9 cellular contexts compared by ENCODE assay signal in genomic region chr10:71735709-71736569, GRCh38. TPM values are rescaled to one million over a fixed set of nuclear protein-coding genes. Genes with fewer than 3 reads are reported as not detected.
DNase-seq lines count a peak whose midpoint lies in the region; ATAC-seq, FAIRE-seq and TF ChIP-seq lines count a peak whose summit lies in the region.
"Had no signal": no experiment of that assay in that cellular context is flagged by ENCODE, and none has a peak within 500 bp of the region (broad histone marks: within the 10 kb centered on the region; RNA-seq: fewer than 3 reads in every experiment).

No MANE protein-coding gene starts in this region.

- TF ChIP-seq RAD21 in K562 (CRISPR knock-in tag; conservative IDR thresholded peaks at IDR 0.05 in 1 of 2, IDR thresholded peaks at IDR 0.05 in 1 of 2) (no peak), SK-N-SH (IDR thresholded peaks at IDR 0.05; ENCODE audit: low read length) (no peak)

- H3K9me2 ChIP-seq in SK-N-SH = no peaks in the 10 kb centered on the region

- H3K36me3 ChIP-seq in K562 (ENCODE audit: control insufficient read depth, insufficient read depth, low read length) (no peaks in the 10 kb centered on the region), gastrocnemius medialis (no peaks in the 10 kb centered on the region), SK-N-SH (replicated peaks in 1 of 2; ENCODE audit: control insufficient read depth in 1 of 2, insufficient read depth in 2 of 2, low read length in 1 of 2) (no peaks in the 10 kb centered on the region)

- H3K9me3 ChIP-seq in T-helper 17 cell (ENCODE audit: control insufficient read depth, low read length, poor library complexity, severe bottlenecking) (no peaks in the 10 kb centered on the region), K562 (replicated peaks; ENCODE audit: control insufficient read depth, insufficient read depth, low read depth, low read length) (no peaks in the 10 kb centered on the region), gastrocnemius medialis (no peaks in the 10 kb centered on the region), SK-N-SH (no peaks in the 10 kb centered on the region)

- FAIRE-seq in K562 (lab: Jason Lieb, UNC) = no peak

- DNase-seq in GDM1 (lab: John Stamatoyannopoulos, UW) (peak; percentile 40), T-helper 17 cell (peak in 2 of 3 donors; percentile 30 to 33), K562 (ENCODE audit: extremely low read depth in 1 of 4, low spot score in 3 of 4) (no peak), gastrocnemius medialis (no peak), SK-N-SH (no peak), inferior parietal cortex (ENCODE audit: extremely low spot score) (no peak), NCI-H524 treated with DMSO at 0.1 percent for 48 hours (lab: John Stamatoyannopoulos, UW) (no peak)
- DNase-seq: DMS79 had no signal

- H3K79me2 ChIP-seq in K562 (ENCODE audit: control insufficient read depth, insufficient read depth, low read length) = no peaks in the 10 kb centered on the region
- no peaks in the 10 kb centered on the region for H3K79me2 ChIP-seq in SK-N-SH (ENCODE audit: insufficient read depth)

- TF ChIP-seq POLR2A in K562 (conservative IDR thresholded peaks at IDR 0.05) (no peak), gastrocnemius medialis (IDR thresholded peaks at IDR 0.05) (no peak)

- peak overlapping the region; percentile 96 for H3K27ac Mint-ChIP-seq in T-helper 17 cell

- H3K27me3 Mint-ChIP-seq in T-helper 17 cell = no peaks in the 10 kb centered on the region

- CTCF ChIA-PET in K562 (lab: Yijun Ruan, JAX; ENCODE audit: low intra/inter-chr PET ratio) = no interaction called here
- CTCF ChIA-PET in SK-N-SH (lab: Yijun Ruan, JAX) = interaction anchor here (1.1 to 2.0 kb wide), 4 partner anchors 11 to 37 kb away, joined by 3 to 5 read pairs (median 4); partner anchors contain the start of gene VSIR

- intact Hi-C loops in K562 (cut with micrococcal nuclease) (no loop called here), gastrocnemius medialis (cut with DNase I; ENCODE audit: low total_unique reads) (no loop called here)

- peak; percentile 87 for ATAC-seq in T-helper 17 cell
- ATAC-seq in K562 = no peak
- peak; percentile 14 to 16 for ATAC-seq in gastrocnemius medialis
- ATAC-seq in GM21825 (IDR thresholded peaks at IDR 0.05; ENCODE audit: unreplicated experiment) = no peak

- peak overlapping the region; percentile 77 for H3K4me3 Mint-ChIP-seq in T-helper 17 cell

- H2AFZ ChIP-seq in K562 (ENCODE audit: low read depth, low read length) = no peak overlapping the region
- no peak overlapping the region for H2AFZ ChIP-seq in SK-N-SH (ENCODE audit: low read depth)

- peak overlapping the region in 1 of 2 experiments; percentile 38; a peak in 2 of 4 replicates for H3K9ac ChIP-seq in K562 (ENCODE audit: insufficient read depth in 1 of 2, low read depth in 2 of 2, low read length in 2 of 2)
- H3K9ac ChIP-seq in SK-N-SH = no peak overlapping the region

- 63% methylated on average over 16 of the region's 16 CpGs for WGBS in K562 (ENCODE audit: insufficient coverage, low coverage, missing lambda C conversion rate)
- 85% methylated on average over 8 of the region's 16 CpGs for WGBS in SK-N-SH (ENCODE audit: low lambda C conversion rate)

- H3K4me2 ChIP-seq in K562 (ENCODE audit: insufficient read depth, low read length) (no peak overlapping the region), SK-N-SH (no peak overlapping the region)

- no TSS peak for BruUV-seq in K562 (replicated peaks; lab: Mats Ljungman, UMichigan)

- H3K27me3 ChIP-seq in K562 (ENCODE audit: control insufficient read depth in 2 of 2, insufficient read depth in 2 of 2, low read length in 2 of 2) (no peaks in the 10 kb centered on the region; a peak in 1 of 5 replicates), gastrocnemius medialis (no peaks in the 10 kb centered on the region), SK-N-SH (ENCODE audit: insufficient read depth) (no peaks in the 10 kb centered on the region; the same call in 1 of the 2 replicates)

- H3K4me1 ChIP-seq in K562 (replicated peaks in 1 of 2; ENCODE audit: control insufficient read depth in 2 of 2, insufficient read depth in 2 of 2, low read length in 2 of 2) = peaks cover 0 to 32% of the 10 kb centered on the region in 2 experiments; a peak in 3 of 5 replicates
- H3K4me1 ChIP-seq in gastrocnemius medialis = peaks cover 14 to 19% of the 10 kb centered on the region in 2 donors
- H3K4me1 ChIP-seq in SK-N-SH (ENCODE audit: control insufficient read depth in 1 of 2, insufficient read depth in 2 of 2, low read depth in 1 of 2, low read length in 1 of 2) = peaks cover 0 to 32% of the 10 kb centered on the region in 2 experiments; a peak in 1 of 4 replicates

- H4K20me1 ChIP-seq in K562 (replicated peaks; ENCODE audit: control insufficient read depth, insufficient read depth, low read length) (no peaks in the 10 kb centered on the region), SK-N-SH (ENCODE audit: insufficient read depth) (no peaks in the 10 kb centered on the region)

- peaks cover 74% of the 10 kb centered on the region for H3K4me1 Mint-ChIP-seq in T-helper 17 cell

- no peak overlapping the region for H3K27ac ChIP-seq in K562 (ENCODE audit: extremely low read depth, low read depth, low read length)
- H3K27ac ChIP-seq in gastrocnemius medialis = peak overlapping the region; percentile 30 to 69 (median 51)
- no peak overlapping the region for H3K27ac ChIP-seq in SK-N-SH (ENCODE audit: low read depth in 2 of 2, low read length in 1 of 2)

- TF ChIP-seq CTCF in K562 (IDR thresholded peaks at IDR 0.05 in 2 of 3, conservative IDR thresholded peaks at IDR 0.05 in 1 of 3; ENCODE audit: insufficient read depth in 2 of 3, low read depth in 1 of 3, low read length in 3 of 3) = no peak
- no peak for TF ChIP-seq CTCF in gastrocnemius medialis (IDR thresholded peaks at IDR 0.05 in 4 of 5, conservative IDR thresholded peaks at IDR 0.05 in 1 of 5)
- TF ChIP-seq CTCF in SK-N-SH (IDR thresholded peaks at IDR 0.05) = no peak

- H3F3A ChIP-seq in SK-N-SH (replicated peaks; ENCODE audit: insufficient read depth) = no peaks in the 10 kb centered on the region

- TF ChIP-seq EP300 in K562 (IDR thresholded peaks at IDR 0.05; ENCODE audit: low read length) (no peak), SK-N-SH (IDR thresholded peaks at IDR 0.05; ENCODE audit: borderline replicate concordance in 1 of 2, low read depth in 1 of 2, low read length in 1 of 2) (no peak)

- in situ Hi-C loops in K562 (cut with MboI) = no loop called here
- in situ Hi-C loops in gastrocnemius medialis (cut with MboI; ENCODE audit: low sequenced_read_pairs in 4 of 4) = no loop called here

- no peaks in the 10 kb centered on the region for H3K9me1 ChIP-seq in K562 (ENCODE audit: control insufficient read depth, insufficient read depth, low read length)

- H3K36me3 Mint-ChIP-seq in T-helper 17 cell (ENCODE audit: low read depth) = peaks cover 3% of the 10 kb centered on the region

- POLR2A ChIA-PET in K562 (lab: Yijun Ruan, JAX) = interaction anchor here (0.7 to 1.1 kb wide), 2 partner anchors 8 to 11 kb away, joined by 3 read pairs; no protein-coding TSS in a partner anchor
- POLR2A ChIA-PET in SK-N-SH (lab: Yijun Ruan, JAX) = no interaction called here

- H3K4me3 ChIP-seq in K562 (no peak overlapping the region), gastrocnemius medialis (no peak overlapping the region), SK-N-SH (ENCODE audit: low read depth in 2 of 2, low read length in 1 of 2) (no peak overlapping the region)

RNA-seq across cellular contexts. Expression of gene C10orf105, which starts 16.4 kb away (rescaled TPM):
- total RNA-seq in T-helper 17 cell (under 1 TPM; 0.31 to 0.37 TPM), K562 (2014; rRNA removed) (not detected in 2 replicates), K562 (2014; rRNA removed; fragmentation: Illumina TruSeq; extraction: Trizol) (0.03 and 0.04 TPM in 2 replicates), K562 (2015; rRNA removed; fragmentation: Illumina TruSeq; extraction: Trizol) (0.15 and 0.25 TPM in 2 replicates), K562 (2021) (0.09 TPM in 2 replicates), gastrocnemius medialis (not detected)
- total RNA-seq in K562 (2011; cell fraction: chromatin; rRNA removed; ENCODE audit: low replicate concordance) = 0.09 TPM in 1 of 2 replicates, not detected in the other
- 0.17 TPM in 1 of 2 replicates, not detected in the other for total RNA-seq in K562 (2011; cell fraction: nucleolus; rRNA removed)
- not detected in 2 replicates for total RNA-seq in K562 (2011; cell fraction: nucleoplasm; rRNA removed)
- polyA plus RNA-seq in K562 (2011; rRNA removed) (0.04 TPM in 2 replicates), K562 (2014; fragmentation: Illumina TruSeq; extraction: Trizol) (0.03 and 0.07 TPM in 2 replicates), K562 (2014; fragmentation: Nextera tagmentation; extraction: Ambion mirVana) (not detected), K562 (2014; rRNA removed) (0.04 and 0.11 TPM in 2 replicates), SK-N-SH (2012; rRNA removed) (not detected in 2 replicates)
- 0.01 and 0.12 TPM in 2 replicates for polyA plus RNA-seq in K562 (2011; cell fraction: cytosol; rRNA removed)
- polyA plus RNA-seq in K562 (2011; cell fraction: nucleus; rRNA removed) = 0.10 TPM in 1 of 2 replicates, not detected in the other
- 0.40 and 0.58 TPM in 2 replicates for polyA plus RNA-seq in K562 (2012)
- polyA minus RNA-seq in K562 (2011; rRNA and poly(A)+ RNA removed) = 0.18 TPM in 1 of 2 replicates, not detected in the other
- 0.19 TPM in 1 of 2 replicates, not detected in the other for polyA minus RNA-seq in K562 (2011; cell fraction: cytosol; rRNA and poly(A)+ RNA removed)
- under 0.01 and 0.11 TPM in 2 replicates for polyA minus RNA-seq in K562 (2011; cell fraction: nucleus; rRNA and poly(A)+ RNA removed)
- under 0.01 TPM in 1 of 2 replicates, not detected in the other for polyA plus RNA-seq in SK-N-SH (2012; cell fraction: cytosol; rRNA removed)
- 0.01 TPM in 2 replicates for polyA plus RNA-seq in SK-N-SH (2012; cell fraction: nucleus; rRNA removed)

RNA-seq across cellular contexts. Expression of gene VSIR, which starts 37.4 kb away (rescaled TPM):
- total RNA-seq in T-helper 17 cell (100 to 1,000 TPM; 119 to 124 TPM), K562 (2014; rRNA removed) (12.7 and 13.1 TPM in 2 replicates), K562 (2014; rRNA removed; fragmentation: Illumina TruSeq; extraction: Trizol) (2.4 and 3.0 TPM in 2 replicates), K562 (2015; rRNA removed; fragmentation: Illumina TruSeq; extraction: Trizol) (20.1 and 20.5 TPM in 2 replicates), K562 (2021) (15.2 and 15.7 TPM in 2 replicates), gastrocnemius medialis (10 to 100 TPM in 3 of 4 donors, 1 to 10 TPM in 1; 7.9 to 20.7 (median 16.9) TPM)
- 4.2 and 14.4 TPM in 2 replicates for total RNA-seq in K562 (2011; cell fraction: chromatin; rRNA removed; ENCODE audit: low replicate concordance)
- 9.6 and 14.8 TPM in 2 replicates for total RNA-seq in K562 (2011; cell fraction: nucleolus; rRNA removed)
- total RNA-seq in K562 (2011; cell fraction: nucleoplasm; rRNA removed) = 9.2 and 10.6 TPM in 2 replicates
- polyA plus RNA-seq in K562 (2011; rRNA removed) (6.3 and 7.9 TPM in 2 replicates), K562 (2014; fragmentation: Illumina TruSeq; extraction: Trizol) (12.1 and 15.1 TPM in 2 replicates), K562 (2014; fragmentation: Nextera tagmentation; extraction: Ambion mirVana) (under 1 TPM; 0.14 to 0.41 TPM), K562 (2014; rRNA removed) (9.3 and 12.6 TPM in 2 replicates), SK-N-SH (2012; rRNA removed) (8.7 and 11.3 TPM in 2 replicates)
- polyA plus RNA-seq in K562 (2011; cell fraction: cytosol; rRNA removed) = 4.8 and 19.8 TPM in 2 replicates
- 7.5 and 24.7 TPM in 2 replicates for polyA plus RNA-seq in K562 (2011; cell fraction: nucleus; rRNA removed)
- polyA plus RNA-seq in K562 (2012) = 17.5 and 209 TPM in 2 replicates
- 2.1 and 6.2 TPM in 2 replicates for polyA minus RNA-seq in K562 (2011; rRNA and poly(A)+ RNA removed)
- 4.9 and 8.1 TPM in 2 replicates for polyA minus RNA-seq in K562 (2011; cell fraction: cytosol; rRNA and poly(A)+ RNA removed)
- polyA minus RNA-seq in K562 (2011; cell fraction: nucleus; rRNA and poly(A)+ RNA removed) = 6.1 and 8.9 TPM in 2 replicates
- 3.7 and 5.9 TPM in 2 replicates for polyA plus RNA-seq in SK-N-SH (2012; cell fraction: cytosol; rRNA removed)
- 8.9 and 12.7 TPM in 2 replicates for polyA plus RNA-seq in SK-N-SH (2012; cell fraction: nucleus; rRNA removed)

Comparison
In these comparisons a context has a peak if more than half of its experiments do, and no peak if none do; other contexts are left out.
1. DNase-seq: peak in GDM1 (single experiment) and T-helper 17 cell (2 of 3); none in K562 (0 of 4), gastrocnemius medialis (0 of 2), SK-N-SH (single experiment), inferior parietal cortex (single experiment) and NCI-H524 treated with DMSO at 0.1 percent for 48 hours (single experiment).
2. ATAC-seq: peak in T-helper 17 cell (single experiment) and gastrocnemius medialis (2 of 2); none in K562 (single experiment) and GM21825 (single experiment).
3. H3K27ac ChIP-seq: peak in gastrocnemius medialis (4 of 4); none in K562 (single experiment) and SK-N-SH (0 of 2).
4. RNA of gene VSIR, which starts 37.4 kb away (total RNA-seq): 119 to 124 TPM in T-helper 17 cell; 7.9 to 20.7 TPM in gastrocnemius medialis and 2.4 to 20.5 TPM in K562; every median in the first group is over 4 times any median in the second.